Comparison of ENCODE assay signal across 17 cellular contexts in the genomic region with DNA sequence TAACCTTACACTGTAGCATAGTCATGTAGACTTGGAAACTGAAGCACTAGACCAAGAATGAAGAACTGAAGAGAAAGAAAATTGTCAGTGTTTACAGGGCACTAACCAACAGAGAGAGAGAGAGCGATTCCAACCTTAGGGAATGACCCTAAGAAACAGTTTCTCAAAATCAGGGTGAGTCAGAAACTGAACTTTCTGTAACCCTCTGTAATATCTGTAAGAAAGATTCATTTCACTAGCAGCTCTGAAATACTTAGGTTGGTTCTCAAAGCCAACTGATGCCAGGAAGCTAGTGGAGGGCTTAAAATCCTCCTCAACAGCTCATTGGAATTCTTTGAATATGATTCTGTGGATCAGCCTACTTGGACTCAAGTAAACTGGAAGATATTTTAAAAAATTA.
DNase-seq lines count a peak whose midpoint lies in the region; TF ChIP-seq lines count a peak whose summit lies in the region.
"Had no signal": no experiment of that assay in that cellular context is flagged by ENCODE, and none has a peak within 500 bp of the region (broad histone marks: within the 10 kb centered on the region; RNA-seq: fewer than 3 reads in every experiment).

No MANE protein-coding gene starts in this region.

- no peak for TF ChIP-seq CTCF in mesothelial cell of epicardium (IDR thresholded peaks at IDR 0.05; ENCODE audit: unreplicated experiment)

- in situ Hi-C loops in KBM-7 (cut with MboI; ENCODE audit: low pct_unique_long_range_greater_than_20kb, low sequenced_read_pairs), result no loop called here

- peaks cover 14% of the 10 kb centered on the region for H3K9me3 Mint-ChIP-seq in mesothelial cell of epicardium
- H3K9me3 Mint-ChIP-seq: activated naive CD8-positive, alpha-beta T cell treated with anti-CD3 and anti-CD28 coated beads, Interleukin-2, amount 10 ng/mL, durations not matched to agents 7 days and 5 days; T-helper 1 cell treated with Interleukin-12 subunit alpha and Interleukin-12 subunit beta and Interleukin-4 antibody, amounts not matched to agents 30 μg/mL and 1 μg/mL, for 36 hours had no signal

- H3K27ac Mint-ChIP-seq in mesothelial cell of epicardium, result peak overlapping the region; percentile 7
- H3K27ac Mint-ChIP-seq: activated naive CD8-positive, alpha-beta T cell treated with anti-CD3 and anti-CD28 coated beads, Interleukin-2, amount 10 ng/mL, durations not matched to agents 7 days and 5 days; CD4-positive, CD25-positive, alpha-beta regulatory T cell; natural killer cell; stimulated activated naive CD8-positive, alpha-beta T cell treated with anti-CD3 and anti-CD28 coated beads, Interleukin-15, Interleukin-2, amounts not matched to agents 100 ng/mL and 50 ng/mL, for 24 hours; T-helper 1 cell treated with Interleukin-12 subunit alpha and Interleukin-12 subunit beta and Interleukin-4 antibody, amounts not matched to agents 30 μg/mL and 1 μg/mL, for 36 hours; WTC11 had no signal

- DNase-seq in A172 (ENCODE audit: low spot score), result peak; percentile 13
- DNase-seq in MV-4-11 (lab: John Stamatoyannopoulos, UW), result peak; percentile 33
- peak; percentile 74 for DNase-seq in dedifferentiated amniotic fluid mesenchymal stem cell (ENCODE audit: extremely low spot score)
- no peak for DNase-seq in mesothelial cell of epicardium (ENCODE audit: low spot score in 2 of 2, unreplicated experiment in 2 of 2)
- DNase-seq in iPS-NIHi11 (ENCODE audit: low spot score), result no peak
- DNase-seq in KBM-7, result no peak
- no peak for DNase-seq in HT-29 (ENCODE audit: low spot score)
- DNase-seq in SIG-M5 treated with dmso at 0.1 percent for 504 hours (lab: John Stamatoyannopoulos, UW; ENCODE audit: unreplicated experiment), result no peak
- DNase-seq: activated naive CD8-positive, alpha-beta T cell treated with anti-CD3 and anti-CD28 coated beads, Interleukin-2, amount 10 ng/mL, durations not matched to agents 7 days and 5 days; CD4-positive, CD25-positive, alpha-beta regulatory T cell; natural killer cell; NCI-H146; NK-92 treated with Interleukin-12 subunit alpha and Interleukin-12 subunit beta, amount 100 ng/mL, for 24 hours; upper lobe of left lung had no signal

- H3K4me3 Mint-ChIP-seq in mesothelial cell of epicardium, result no peak overlapping the region
- H3K4me3 Mint-ChIP-seq: activated naive CD8-positive, alpha-beta T cell treated with anti-CD3 and anti-CD28 coated beads, Interleukin-2, amount 10 ng/mL, durations not matched to agents 7 days and 5 days; CD4-positive, CD25-positive, alpha-beta regulatory T cell; natural killer cell; stimulated activated naive CD8-positive, alpha-beta T cell treated with anti-CD3 and anti-CD28 coated beads, Interleukin-15, Interleukin-2, amounts not matched to agents 100 ng/mL and 50 ng/mL, for 24 hours; T-helper 1 cell treated with Interleukin-12 subunit alpha and Interleukin-12 subunit beta and Interleukin-4 antibody, amounts not matched to agents 30 μg/mL and 1 μg/mL, for 36 hours; WTC11 had no signal

- H3K27me3 Mint-ChIP-seq in mesothelial cell of epicardium (ENCODE audit: low read depth), result no peaks in the 10 kb centered on the region
- H3K27me3 Mint-ChIP-seq: activated naive CD8-positive, alpha-beta T cell treated with anti-CD3 and anti-CD28 coated beads, Interleukin-2, amount 10 ng/mL, durations not matched to agents 7 days and 5 days; CD4-positive, CD25-positive, alpha-beta regulatory T cell; stimulated activated naive CD8-positive, alpha-beta T cell treated with anti-CD3 and anti-CD28 coated beads, Interleukin-15, Interleukin-2, amounts not matched to agents 100 ng/mL and 50 ng/mL, for 24 hours had no signal

- peaks cover 18% of the 10 kb centered on the region for H3K4me1 Mint-ChIP-seq in mesothelial cell of epicardium
- H3K4me1 Mint-ChIP-seq: activated naive CD8-positive, alpha-beta T cell treated with anti-CD3 and anti-CD28 coated beads, Interleukin-2, amount 10 ng/mL, durations not matched to agents 7 days and 5 days; CD4-positive, CD25-positive, alpha-beta regulatory T cell; natural killer cell; WTC11 had no signal

- peaks cover 4% of the 10 kb centered on the region for H3K36me3 Mint-ChIP-seq in mesothelial cell of epicardium
- H3K36me3 Mint-ChIP-seq: activated naive CD8-positive, alpha-beta T cell treated with anti-CD3 and anti-CD28 coated beads, Interleukin-2, amount 10 ng/mL, durations not matched to agents 7 days and 5 days; CD4-positive, CD25-positive, alpha-beta regulatory T cell; natural killer cell; WTC11 had no signal

Comparison
In these comparisons a context has a peak if more than half of its experiments do, and no peak if none do; other contexts are left out.
1. DNase-seq: peak in A172 (single experiment), MV-4-11 (single experiment) and dedifferentiated amniotic fluid mesenchymal stem cell (single experiment); none in mesothelial cell of epicardium (0 of 2), iPS-NIHi11 (single experiment), KBM-7 (single experiment), HT-29 (single experiment) and SIG-M5 treated with dmso at 0.1 percent for 504 hours (single experiment).